In the genomic region with DNA sequence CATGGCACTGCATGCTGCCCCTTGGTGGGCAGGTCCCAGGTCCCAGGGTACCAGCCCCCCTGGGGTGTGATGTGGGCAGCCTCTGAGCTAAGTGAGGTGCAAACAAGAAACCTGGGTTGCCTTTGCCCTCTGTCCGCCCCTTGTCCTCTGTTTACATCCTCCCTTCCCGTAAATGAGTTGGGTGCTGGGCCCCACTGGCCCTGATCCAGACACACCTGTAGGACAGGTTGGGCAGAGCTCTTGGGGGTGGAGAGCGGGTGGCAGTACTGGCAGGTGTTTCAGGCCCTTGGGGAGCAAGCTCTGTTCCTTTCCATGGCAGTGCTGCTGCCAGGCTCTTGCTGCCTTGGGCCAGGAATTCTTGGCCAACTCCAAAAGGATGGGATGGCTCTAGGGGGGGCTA, we compare ENCODE assay signal across 12 cellular contexts. TPM values are rescaled to one million over a fixed set of nuclear protein-coding genes. Genes with fewer than 3 reads are reported as not detected.
DNase-seq lines count a peak whose midpoint lies in the region; ATAC-seq and TF ChIP-seq lines count a peak whose summit lies in the region.
"Had no signal": no experiment of that assay in that cellular context is flagged by ENCODE, and none has a peak within 500 bp of the region (broad histone marks: within the 10 kb centered on the region; RNA-seq: fewer than 3 reads in every experiment).

No MANE protein-coding gene starts in this region.

- TF ChIP-seq CTCF in MCF 10A (IDR thresholded peaks at IDR 0.05; ENCODE audit: unreplicated experiment), result no peak

- no peaks in the 10 kb centered on the region for H3K27me3 Mint-ChIP-seq in MCF 10A (ENCODE audit: insufficient read depth, unreplicated experiment)

- intact Hi-C loops in MCF 10A (cut with micrococcal nuclease), result no loop called here

- peak; percentile 99 for DNase-seq in DMS153 (lab: John Stamatoyannopoulos, UW)
- DNase-seq in NCI-H2107 treated with DMSO at 0.1 percent for 48 hours (lab: John Stamatoyannopoulos, UW; ENCODE audit: unreplicated experiment), result peak; percentile 93
- peak; percentile 95 for DNase-seq in MCF 10A (ENCODE audit: unreplicated experiment)
- peak; percentile 90 for DNase-seq in mucosa of gallbladder (ENCODE audit: low spot score)
- DNase-seq in DMS 273 (lab: John Stamatoyannopoulos, UW; ENCODE audit: unreplicated experiment), result no peak
- DNase-seq: activated T-cell treated with anti-CD3 and anti-CD28 coated beads, Interleukin-2, amount 50 U/mL, for 24 hours; erythroblast; GOT3 had no signal

- H3K4me1 Mint-ChIP-seq in MCF 10A (ENCODE audit: insufficient read depth, unreplicated experiment), result peaks cover 20% of the 10 kb centered on the region

- BruUV-seq in MCF 10A (replicated peaks; lab: Mats Ljungman, UMichigan), result no TSS peak

- ATAC-seq in HG03469 (IDR thresholded peaks at IDR 0.05; ENCODE audit: unreplicated experiment), result no peak
- ATAC-seq in GM18907 (IDR thresholded peaks at IDR 0.05; ENCODE audit: unreplicated experiment), result no peak
- ATAC-seq in GM21423 (IDR thresholded peaks at IDR 0.05; ENCODE audit: unreplicated experiment), result no peak

- H3K27ac Mint-ChIP-seq in MCF 10A (ENCODE audit: low read depth, unreplicated experiment), result no peak overlapping the region
- H3K27ac Mint-ChIP-seq: activated T-cell treated with anti-CD3 and anti-CD28 coated beads, Interleukin-2, amount 50 U/mL, for 24 hours; neural progenitor cell had no signal

- H3K36me3 Mint-ChIP-seq in MCF 10A (ENCODE audit: insufficient read depth, unreplicated experiment), result no peaks in the 10 kb centered on the region
- H3K36me3 Mint-ChIP-seq: neural progenitor cell had no signal

- POLR2A ChIA-PET in MCF 10A (lab: Yijun Ruan, JAX), result interaction anchor here (0.5 to 2.6 kb wide), 4 partner anchors 11 to 68 kb away, joined by 3 to 18 read pairs (median 4); no protein-coding TSS in a partner anchor

- no peak overlapping the region for H3K4me3 Mint-ChIP-seq in MCF 10A (ENCODE audit: unreplicated experiment)
- H3K4me3 Mint-ChIP-seq: activated T-cell treated with anti-CD3 and anti-CD28 coated beads, Interleukin-2, amount 50 U/mL, for 24 hours; neural progenitor cell had no signal

- no peaks in the 10 kb centered on the region for H3K9me3 Mint-ChIP-seq in MCF 10A (ENCODE audit: unreplicated experiment)
- H3K9me3 Mint-ChIP-seq: activated T-cell treated with anti-CD3 and anti-CD28 coated beads, Interleukin-2, amount 50 U/mL, for 24 hours; neural progenitor cell had no signal

- CTCF ChIA-PET in MCF 10A (lab: Yijun Ruan, JAX), result interaction anchor here (0.6 to 1.5 kb wide), 5 partner anchors 11 to 459 kb away, joined by 3 to 4 read pairs (median 3); no protein-coding TSS in a partner anchor

RNA-seq across cellular contexts. Expression of a gene that starts 35.8 kb away (rescaled TPM):
- total RNA-seq in MCF 10A (2022) (0.10 and 0.33 TPM in 2 replicates), mucosa of gallbladder (517 TPM)

Comparison
In these comparisons a context has a peak if more than half of its experiments do, and no peak if none do; other contexts are left out.
1. RNA of a gene that starts 35.8 kb away (total RNA-seq): 517 TPM in mucosa of gallbladder (single experiment); 0.10 to 0.33 TPM in MCF 10A; every median in the first group is over 100 times any median in the second.